8 cellular contexts compared by ENCODE assay signal in genomic region chr19:10718205-10719196, GRCh38. TPM values are rescaled to one million over a fixed set of nuclear protein-coding genes. Genes with fewer than 3 reads are reported as not detected.
DNase-seq lines count a peak whose midpoint lies in the region; ATAC-seq and TF ChIP-seq lines count a peak whose summit lies in the region.

No MANE protein-coding gene starts in this region.

- H3K4me1 ChIP-seq in CD8-positive, alpha-beta T cell (ENCODE audit: insufficient read depth, low read length): peaks cover 38% of the 10 kb centered on the region
- H3K4me1 ChIP-seq in endocrine pancreas (ENCODE audit: control insufficient read depth, insufficient read depth, low read length): no peaks in the 10 kb centered on the region

- no peaks in the 10 kb centered on the region for H3K27me3 Mint-ChIP-seq in CD8-positive, alpha-beta T cell (ENCODE audit: low read depth)
- H3K27me3 Mint-ChIP-seq in activated CD4-positive, alpha-beta memory T cell treated with anti-CD3 and anti-CD28 coated beads, Interleukin-2, amount 10 ng/mL, durations not matched to agents 7 days and 5 days: no peaks in the 10 kb centered on the region
- H3K27me3 Mint-ChIP-seq in stimulated activated naive CD8-positive, alpha-beta T cell treated with anti-CD3 and anti-CD28 coated beads, Interleukin-15, amount 100 ng/mL, for 72 hours: no peaks in the 10 kb centered on the region

- POLR2A ChIA-PET in CD8-positive, alpha-beta T cell (lab: Charles Lee): interaction anchor here (0.6 to 3.8 kb wide), 14 partner anchors 10 to 161 kb away, joined by 3 to 27 read pairs (median 7); partner anchors contain the start of genes QTRT1 and TMED1
- POLR2A ChIA-PET in activated CD4-positive, alpha-beta memory T cell treated with anti-CD3 and anti-CD28 coated beads, Interleukin-2, amount 10 ng/mL, durations not matched to agents 7 days and 5 days (lab: Charles Lee): interaction anchor here (0.7 to 4.1 kb wide), 31 partner anchors 9 to 375 kb away, joined by 3 to 32 read pairs (median 5); partner anchors contain the start of genes QTRT1 and TMED1

- no peaks in the 10 kb centered on the region for H3K9me3 ChIP-seq in CD8-positive, alpha-beta T cell (ENCODE audit: low read length)
- no peaks in the 10 kb centered on the region for H3K9me3 ChIP-seq in KOPT-K1 (ENCODE audit: insufficient read depth, low read length, poor library complexity, severe bottlenecking)
- H3K9me3 ChIP-seq in endocrine pancreas (ENCODE audit: control insufficient read depth, low read length): no peaks in the 10 kb centered on the region

- no peaks in the 10 kb centered on the region for H3K27me3 ChIP-seq in CD8-positive, alpha-beta T cell (ENCODE audit: insufficient read depth, low read length)
- H3K27me3 ChIP-seq in endocrine pancreas (ENCODE audit: control insufficient read depth, insufficient read depth, low read length): no peaks in the 10 kb centered on the region

- peak overlapping the region; percentile 92 for H3K27ac Mint-ChIP-seq in CD8-positive, alpha-beta T cell
- peak overlapping the region; percentile 86 for H3K27ac Mint-ChIP-seq in activated CD4-positive, alpha-beta memory T cell treated with anti-CD3 and anti-CD28 coated beads, Interleukin-2, amount 10 ng/mL, durations not matched to agents 7 days and 5 days
- H3K27ac Mint-ChIP-seq in stimulated activated naive CD8-positive, alpha-beta T cell treated with anti-CD3 and anti-CD28 coated beads, Interleukin-15, amount 100 ng/mL, for 72 hours: peak overlapping the region; percentile 86 to 96

- DNase-seq in CD8-positive, alpha-beta T cell: peak; percentile 25 to 73 (median 47)
- DNase-seq in activated CD4-positive, alpha-beta memory T cell treated with anti-CD3 and anti-CD28 coated beads, Interleukin-2, amount 10 ng/mL, durations not matched to agents 7 days and 5 days: peak; percentile 64
- DNase-seq in midbrain (lab: John Stamatoyannopoulos, UW) (peak; percentile 23), GOT3 (lab: John Stamatoyannopoulos, UW) (no peak)
- DNase-seq in stimulated activated naive CD8-positive, alpha-beta T cell treated with anti-CD3 and anti-CD28 coated beads, Interleukin-15, amount 100 ng/mL, for 72 hours: peak in 1 of 2 donors; percentile 52

- peaks cover 47% of the 10 kb centered on the region for H3K4me1 Mint-ChIP-seq in CD8-positive, alpha-beta T cell (ENCODE audit: low read depth)
- H3K4me1 Mint-ChIP-seq in activated CD4-positive, alpha-beta memory T cell treated with anti-CD3 and anti-CD28 coated beads, Interleukin-2, amount 10 ng/mL, durations not matched to agents 7 days and 5 days: peaks cover 37% of the 10 kb centered on the region
- H3K4me1 Mint-ChIP-seq in stimulated activated naive CD8-positive, alpha-beta T cell treated with anti-CD3 and anti-CD28 coated beads, Interleukin-15, amount 100 ng/mL, for 72 hours: peaks cover 58% of the 10 kb centered on the region

- no peak for TF ChIP-seq CTCF in CD8-positive, alpha-beta T cell (IDR thresholded peaks at IDR 0.05)

- ATAC-seq in CD8-positive, alpha-beta T cell: peak; percentile 6
- ATAC-seq in GM21381 (IDR thresholded peaks at IDR 0.05; ENCODE audit: unreplicated experiment): peak; percentile 16
- peak; percentile 31 for ATAC-seq in stimulated activated naive CD8-positive, alpha-beta T cell treated with anti-CD3 and anti-CD28 coated beads, Interleukin-15, amount 100 ng/mL, for 72 hours

- H3K27ac ChIP-seq in CD8-positive, alpha-beta T cell (ENCODE audit: low read depth, low read length): peak overlapping the region; percentile 81
- H3K27ac ChIP-seq in KOPT-K1 (ENCODE audit: low read depth, low read length, poor library complexity, severe bottlenecking): peak overlapping the region; percentile 90

- CTCF ChIA-PET in CD8-positive, alpha-beta T cell (lab: Charles Lee): interaction anchor here (0.6 to 6.9 kb wide), 32 partner anchors 9 to 172 kb away, joined by 3 to 64 read pairs (median 6); partner anchors contain the start of genes CDKN2D, QTRT1 and TMED1
- CTCF ChIA-PET in activated CD4-positive, alpha-beta memory T cell treated with anti-CD3 and anti-CD28 coated beads, Interleukin-2, amount 10 ng/mL, durations not matched to agents 7 days and 5 days (lab: Charles Lee): interaction anchor here (0.6 to 4.9 kb wide), 38 partner anchors 10 to 339 kb away, joined by 3 to 138 read pairs (median 5); partner anchors contain the start of genes QTRT1, TMED1 and TYK2

- peak overlapping the region; percentile 95 for H3K4me3 Mint-ChIP-seq in CD8-positive, alpha-beta T cell
- peak overlapping the region; percentile 99 for H3K4me3 Mint-ChIP-seq in activated CD4-positive, alpha-beta memory T cell treated with anti-CD3 and anti-CD28 coated beads, Interleukin-2, amount 10 ng/mL, durations not matched to agents 7 days and 5 days
- H3K4me3 Mint-ChIP-seq in stimulated activated naive CD8-positive, alpha-beta T cell treated with anti-CD3 and anti-CD28 coated beads, Interleukin-15, amount 100 ng/mL, for 72 hours: peak overlapping the region; percentile 90 to 98

- intact Hi-C loops in CD8-positive, alpha-beta T cell (cut with DNase I, micrococcal nuclease): loop anchor here (1.0 to 5.0 kb wide), 3 partner anchors 41 to 316 kb away; partner anchors contain the start of genes CDC37 (in 1 of the 2), CDKN2D (in 1 of the 2) and KRI1 (in 1 of the 2)

- H3K9me3 Mint-ChIP-seq in CD8-positive, alpha-beta T cell: no peaks in the 10 kb centered on the region
- H3K9me3 Mint-ChIP-seq in activated CD4-positive, alpha-beta memory T cell treated with anti-CD3 and anti-CD28 coated beads, Interleukin-2, amount 10 ng/mL, durations not matched to agents 7 days and 5 days: no peaks in the 10 kb centered on the region
- no peaks in the 10 kb centered on the region for H3K9me3 Mint-ChIP-seq in stimulated activated naive CD8-positive, alpha-beta T cell treated with anti-CD3 and anti-CD28 coated beads, Interleukin-15, amount 100 ng/mL, for 72 hours

- peak overlapping the region; percentile 97 for H3K9ac ChIP-seq in endocrine pancreas (ENCODE audit: control insufficient read depth, insufficient read depth, low read length)

- peaks cover 35% of the 10 kb centered on the region for H3K36me3 Mint-ChIP-seq in CD8-positive, alpha-beta T cell
- peaks cover 14% of the 10 kb centered on the region for H3K36me3 Mint-ChIP-seq in activated CD4-positive, alpha-beta memory T cell treated with anti-CD3 and anti-CD28 coated beads, Interleukin-2, amount 10 ng/mL, durations not matched to agents 7 days and 5 days (ENCODE audit: low read depth)

- peaks cover 4% of the 10 kb centered on the region for H3K36me3 ChIP-seq in CD8-positive, alpha-beta T cell (ENCODE audit: insufficient read depth, low read length)
- H3K36me3 ChIP-seq in KOPT-K1 (ENCODE audit: insufficient read depth, low read length) (peaks cover 40% of the 10 kb centered on the region), endocrine pancreas (ENCODE audit: control insufficient read depth, insufficient read depth, low read length) (no peaks in the 10 kb centered on the region)

- peak overlapping the region; percentile 90 for H3K4me3 ChIP-seq in CD8-positive, alpha-beta T cell (ENCODE audit: low read depth, low read length)
- peak overlapping the region; percentile 51 for H3K4me3 ChIP-seq in endocrine pancreas (ENCODE audit: control insufficient read depth, insufficient read depth, low read length)

RNA-seq across cellular contexts. Expression of gene DNM2, which starts 0.6 kb away (rescaled TPM):
- total RNA-seq in CD8-positive, alpha-beta T cell: 100 to 1,000 TPM; 309 to 337 TPM
- 100 to 1,000 TPM; 277 to 288 TPM for total RNA-seq in activated CD4-positive, alpha-beta memory T cell treated with anti-CD3 and anti-CD28 coated beads, Interleukin-2, amount 10 ng/mL, durations not matched to agents 7 days and 5 days

RNA-seq across cellular contexts. Expression of gene QTRT1, which starts 17.3 kb away (rescaled TPM):
- 10 to 100 TPM; 47.3 to 52.1 TPM for total RNA-seq in CD8-positive, alpha-beta T cell
- 10 to 100 TPM; 24.0 to 26.4 TPM for total RNA-seq in activated CD4-positive, alpha-beta memory T cell treated with anti-CD3 and anti-CD28 coated beads, Interleukin-2, amount 10 ng/mL, durations not matched to agents 7 days and 5 days
